ENCODE assay signal across 13 cellular contexts in the genomic region with DNA sequence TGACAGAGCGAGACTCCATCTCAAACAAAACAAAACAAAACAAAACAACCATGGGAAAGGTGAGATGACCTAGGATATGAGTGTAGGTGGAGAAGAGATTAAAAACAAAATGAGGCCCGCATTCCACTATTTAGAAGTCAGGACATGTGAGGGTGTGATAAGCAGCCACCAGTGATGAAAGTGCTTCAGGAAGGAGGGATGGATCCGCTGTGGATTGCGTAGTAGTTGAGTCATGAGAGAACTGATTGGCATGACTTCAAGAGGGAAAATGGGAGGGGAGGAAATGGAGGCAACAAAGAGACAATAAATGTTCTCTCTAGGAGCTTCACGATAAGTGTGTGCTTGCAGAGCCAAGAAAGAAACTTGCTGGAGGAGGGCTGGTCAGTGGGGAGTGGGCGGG.
DNase-seq lines count a peak whose midpoint lies in the region; ATAC-seq lines count a peak whose summit lies in the region.
"Had no signal": no experiment of that assay in that cellular context is flagged by ENCODE, and none has a peak within 500 bp of the region (broad histone marks: within the 10 kb centered on the region; RNA-seq: fewer than 3 reads in every experiment).

No MANE protein-coding gene starts in this region.

- DNase-seq in Daoy (ENCODE audit: low read depth) (peak; percentile 18), RPMI7951 (ENCODE audit: low read depth) (peak; percentile 18), fibroblast of gingiva (ENCODE audit: low read depth) (peak; percentile 33), kidney tubule cell (ENCODE audit: low spot score) (peak; percentile 9), foreskin melanocyte (no peak), NCI-H526 treated with DMSO at 0.1 percent for 48 hours (lab: John Stamatoyannopoulos, UW) (no peak), retina (no peak)
- DNase-seq: activated naive CD4-positive, alpha-beta T cell; mucosa of descending colon; NCI-H1092 treated with DMSO at 0.1 percent for 48 hours; NCI-H2227 treated with DMSO at 0.1 percent for 48 hours; WERI-Rb-1 had no signal

- ATAC-seq in HG03025 (IDR thresholded peaks at IDR 0.05; ENCODE audit: low FRiP score, unreplicated experiment): no peak
- ATAC-seq: mucosa of descending colon had no signal

Comparison
In these comparisons a context has a peak if more than half of its experiments do, and no peak if none do; other contexts are left out.
1. DNase-seq: peak in Daoy (single experiment), RPMI7951 (single experiment), fibroblast of gingiva (single experiment) and kidney tubule cell (single experiment); none in foreskin melanocyte (single experiment), NCI-H526 treated with DMSO at 0.1 percent for 48 hours (single experiment) and retina (single experiment).